In the genomic region with DNA sequence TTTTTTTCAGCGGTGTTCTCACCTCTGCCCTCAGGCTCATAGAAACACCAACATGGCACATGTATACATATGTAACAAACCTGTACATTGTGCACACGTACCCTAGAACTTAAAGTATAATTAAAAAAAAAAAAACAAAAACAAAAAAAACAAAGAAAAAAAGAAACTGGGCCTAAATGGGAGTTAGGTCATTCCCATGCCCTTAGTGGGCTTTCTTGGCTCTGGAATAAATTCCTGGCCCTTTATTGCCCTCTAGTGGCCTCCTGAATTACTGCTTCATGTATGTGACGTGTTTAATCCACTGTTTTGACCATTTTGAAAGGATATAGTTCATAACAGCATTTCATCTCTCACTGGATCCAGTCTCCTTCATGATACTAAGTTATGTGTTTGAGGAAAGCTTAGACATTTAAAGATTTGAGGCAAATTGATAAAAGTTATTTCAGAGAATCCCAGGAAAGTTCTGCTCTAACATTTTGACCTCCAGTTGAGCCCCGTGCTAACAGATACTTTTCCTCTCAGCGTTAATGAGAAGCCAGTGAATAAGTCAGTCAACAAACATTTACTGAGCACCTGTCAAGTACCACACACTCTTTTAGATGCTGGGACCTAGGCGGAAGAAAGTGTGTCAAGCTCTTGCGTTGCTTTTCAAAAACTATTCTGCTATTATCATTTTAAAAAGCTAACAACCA, we compare ENCODE assay signal across 1 cellular context.
TF ChIP-seq lines count a peak whose summit lies in the region.

No MANE protein-coding gene starts in this region.

TF ChIP-seq in WTC11, 78 proteins besides CTCF, POLR2A, EP300 and RAD21 (continued from another document):
- TF ChIP-seq, protein P1, sequence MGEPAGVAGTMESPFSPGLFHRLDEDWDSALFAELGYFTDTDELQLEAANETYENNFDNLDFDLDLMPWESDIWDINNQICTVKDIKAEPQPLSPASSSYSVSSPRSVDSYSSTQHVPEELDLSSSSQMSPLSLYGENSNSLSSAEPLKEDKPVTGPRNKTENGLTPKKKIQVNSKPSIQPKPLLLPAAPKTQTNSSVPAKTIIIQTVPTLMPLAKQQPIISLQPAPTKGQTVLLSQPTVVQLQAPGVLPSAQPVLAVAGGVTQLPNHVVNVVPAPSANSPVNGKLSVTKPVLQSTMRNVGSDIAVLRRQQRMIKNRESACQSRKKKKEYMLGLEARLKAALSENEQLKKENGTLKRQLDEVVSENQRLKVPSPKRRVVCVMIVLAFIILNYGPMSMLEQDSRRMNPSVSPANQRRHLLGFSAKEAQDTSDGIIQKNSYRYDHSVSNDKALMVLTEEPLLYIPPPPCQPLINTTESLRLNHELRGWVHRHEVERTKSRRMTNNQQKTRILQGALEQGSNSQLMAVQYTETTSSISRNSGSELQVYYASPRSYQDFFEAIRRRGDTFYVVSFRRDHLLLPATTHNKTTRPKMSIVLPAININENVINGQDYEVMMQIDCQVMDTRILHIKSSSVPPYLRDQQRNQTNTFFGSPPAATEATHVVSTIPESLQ (CRISPR knock-in tag; IDR thresholded peaks at IDR 0.05) = no peak
- no peak for TF ChIP-seq GTF2I (CRISPR knock-in tag; conservative IDR thresholded peaks at IDR 0.05)
- no peak for TF ChIP-seq JAZF1 (CRISPR knock-in tag; IDR thresholded peaks at IDR 0.05)
